ENCODE assay signal across 8 cellular contexts in the genomic region with DNA sequence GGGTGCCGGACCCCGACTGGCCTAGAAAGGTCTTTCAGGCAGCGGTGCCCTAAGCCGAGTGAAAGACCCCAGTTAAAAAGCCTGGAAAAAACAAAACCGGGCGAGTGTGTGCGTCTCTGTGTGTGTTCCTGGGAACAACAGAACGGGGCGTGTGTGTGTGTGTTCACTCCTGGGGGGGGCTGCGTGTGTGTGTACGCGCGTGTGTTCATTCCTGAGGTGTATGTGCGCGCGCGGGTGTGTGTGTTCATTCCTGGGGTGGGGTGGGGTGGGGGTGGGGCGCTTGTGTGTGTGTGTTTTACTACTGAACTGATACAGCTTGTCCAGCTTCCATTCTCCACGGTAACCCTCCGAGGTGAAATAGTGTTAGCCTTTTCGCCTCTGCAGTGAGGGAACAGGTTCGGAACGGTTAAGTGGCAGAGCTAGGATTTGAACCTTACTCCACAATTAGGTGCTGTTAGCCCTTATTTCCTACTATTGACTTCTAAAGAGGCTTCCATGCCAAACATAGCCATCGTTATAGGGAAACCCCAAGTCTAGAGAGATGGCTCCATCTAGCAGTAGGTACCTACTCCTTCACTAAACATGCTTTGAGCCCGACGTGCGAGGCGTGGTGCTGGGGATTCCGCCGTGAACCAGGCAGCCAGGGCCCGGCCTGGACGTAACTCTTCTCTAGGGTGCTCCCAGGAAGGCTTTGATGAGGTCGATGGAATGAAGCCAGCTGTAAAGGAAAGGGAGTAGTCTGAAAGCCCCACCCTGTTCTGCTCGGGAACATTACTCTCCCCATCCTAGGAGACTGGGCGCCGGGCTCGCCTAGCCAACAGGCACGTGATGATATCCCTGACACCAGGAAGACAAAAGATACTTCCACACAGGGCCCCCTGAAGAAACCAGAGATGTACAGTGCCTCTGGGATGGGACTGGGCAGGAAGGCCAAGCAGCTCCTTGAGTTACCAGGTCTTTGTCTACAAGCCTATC. TPM values are rescaled to one million over a fixed set of nuclear protein-coding genes. Genes with fewer than 3 reads are reported as not detected.
DNase-seq lines count a peak whose midpoint lies in the region; ATAC-seq lines count a peak whose summit lies in the region.

No MANE protein-coding gene starts in this region.

- ATAC-seq in GM21786 (IDR thresholded peaks at IDR 0.05; ENCODE audit: unreplicated experiment) = peak; percentile 29
- peak; percentile 81 for ATAC-seq in esophagus mucosa
- ATAC-seq in aorta (ENCODE audit: low FRiP score) = peak; percentile 80
- no peak for ATAC-seq in HG03565 (IDR thresholded peaks at IDR 0.05; ENCODE audit: unreplicated experiment)

- intact Hi-C loops in aorta (cut with DNase I) = loop anchor here in 1 of 2 donors (2.0 to 10.0 kb wide), 2 partner anchors 49 to 197 kb away; partner anchors contain the start of genes PPP2CA and UBE2B

- no peaks in the 10 kb centered on the region for H3K27me3 ChIP-seq in muscle layer of duodenum (ENCODE audit: low read depth, low read length)
- no peaks in the 10 kb centered on the region for H3K27me3 ChIP-seq in aorta (ENCODE audit: control insufficient read depth in 1 of 2, insufficient read depth in 2 of 2, low read length in 1 of 2)

- peaks cover 6 to 31% of the 10 kb centered on the region in 2 donors for H3K4me1 ChIP-seq in muscle layer of duodenum (ENCODE audit: control insufficient read depth in 1 of 2, insufficient read depth in 2 of 2, low read length in 2 of 2)
- H3K4me1 ChIP-seq in aorta (ENCODE audit: control insufficient read depth in 1 of 2, insufficient read depth in 2 of 2, low read length in 2 of 2) = no peaks in the 10 kb centered on the region

- H3K27ac ChIP-seq in muscle layer of duodenum (ENCODE audit: low read length) = peak overlapping the region; percentile 94
- H3K27ac ChIP-seq in aorta (ENCODE audit: low read depth in 1 of 2, low read length in 2 of 2) = peak overlapping the region; percentile 88 to 96

- peaks cover 0 to 11% of the 10 kb centered on the region in 2 donors for H3K36me3 ChIP-seq in muscle layer of duodenum (ENCODE audit: control insufficient read depth in 1 of 2, insufficient read depth in 2 of 2, low read length in 2 of 2)
- H3K36me3 ChIP-seq in aorta (ENCODE audit: control insufficient read depth in 1 of 2, insufficient read depth in 2 of 2, low read length in 1 of 2) = no peaks in the 10 kb centered on the region

- H3K9me3 ChIP-seq in muscle layer of duodenum (ENCODE audit: control insufficient read depth in 1 of 2, low read length in 2 of 2) (no peaks in the 10 kb centered on the region), aorta (ENCODE audit: control insufficient read depth, low read length) (no peaks in the 10 kb centered on the region)

- DNase-seq in DMS53 treated with DMSO at 0.1 percent for 48 hours (lab: John Stamatoyannopoulos, UW; ENCODE audit: unreplicated experiment) (peak; percentile 83), NCI-H146 treated with DMSO at 0.1 percent for 48 hours (lab: John Stamatoyannopoulos, UW; ENCODE audit: unreplicated experiment) (peak; percentile 38), UCSD-AML1 (lab: John Stamatoyannopoulos, UW; ENCODE audit: unreplicated experiment) (peak; percentile 88), aorta (no peak)

- 16 to 22% methylated on average over 38 of the region's 38 CpGs for WGBS in aorta, 2 donors

- H3K4me3 ChIP-seq in muscle layer of duodenum (ENCODE audit: low read depth in 1 of 2, low read length in 2 of 2) (peak overlapping the region; percentile 92 to 95), aorta (ENCODE audit: low read length in 2 of 2) (peak overlapping the region; percentile 39 to 89)

RNA-seq across cellular contexts. Expression of gene SKP1, which starts 0.7 kb away (rescaled TPM):
- total RNA-seq in esophagus mucosa = 206 TPM
- total RNA-seq in aorta = 100 to 1,000 TPM; 304 to 330 TPM
- 1,000 to 10,000 TPM in 1 of 2 donors, 100 to 1,000 TPM in 1; 695 to 1,152 TPM for polyA plus RNA-seq in aorta

RNA-seq across cellular contexts. Expression of gene PPP2CA, which starts 48.4 kb away (rescaled TPM):
- 144 TPM for total RNA-seq in esophagus mucosa
- 10 to 100 TPM; 72.4 to 96.6 TPM for total RNA-seq in aorta
- 10 to 100 TPM; 32.5 to 66.2 TPM for polyA plus RNA-seq in aorta

Comparison
In these comparisons a context has a peak if more than half of its experiments do, and no peak if none do; other contexts are left out.
1. DNase-seq: peak in DMS53 treated with DMSO at 0.1 percent for 48 hours (single experiment), NCI-H146 treated with DMSO at 0.1 percent for 48 hours (single experiment) and UCSD-AML1 (single experiment); none in aorta (0 of 2).